In the genomic region with DNA sequence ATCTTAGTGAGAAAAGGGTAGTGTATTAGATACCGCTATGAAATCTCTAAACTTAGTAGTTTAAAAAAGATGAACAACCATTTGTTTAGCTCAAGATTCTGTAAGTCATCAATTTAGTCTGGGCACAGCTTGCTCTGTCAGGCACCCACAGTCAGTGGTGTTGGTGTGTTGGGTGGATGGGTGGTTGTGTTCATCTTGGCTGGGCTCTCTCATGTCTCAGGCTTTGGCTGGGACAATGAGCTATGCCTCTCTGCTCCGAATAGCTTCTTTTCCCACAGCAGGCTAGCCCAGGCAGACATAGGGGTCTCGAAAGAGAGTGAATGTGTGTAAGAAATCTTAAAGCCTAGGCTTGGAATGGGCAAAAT, we compare ENCODE assay signal across 11 cellular contexts.
DNase-seq lines count a peak whose midpoint lies in the region; ATAC-seq, FAIRE-seq and TF ChIP-seq lines count a peak whose summit lies in the region.
"Had no signal": no experiment of that assay in that cellular context is flagged by ENCODE, and none has a peak within 500 bp of the region (broad histone marks: within the 10 kb centered on the region; RNA-seq: fewer than 3 reads in every experiment).

No MANE protein-coding gene starts in this region.

- peak; percentile 18 for ATAC-seq in GM18873 (IDR thresholded peaks at IDR 0.05; ENCODE audit: low FRiP score, unreplicated experiment)
- ATAC-seq in GM21528 (IDR thresholded peaks at IDR 0.05; ENCODE audit: low FRiP score, unreplicated experiment) = peak; percentile 29
- ATAC-seq in HG03095 (IDR thresholded peaks at IDR 0.05; ENCODE audit: unreplicated experiment) = peak; percentile 20

- TF ChIP-seq CTCF in bronchial epithelial cell (IDR thresholded peaks at IDR 0.05; ENCODE audit: insufficient read depth, low read length, severe bottlenecking) (no peak), prostate gland (IDR thresholded peaks at IDR 0.05) (no peak)

- DNase-seq in bronchial epithelial cell (ENCODE audit: low read depth) = no peak
- no peak for DNase-seq in prostate gland (ENCODE audit: low spot score)
- no peak for DNase-seq in HK-2 (ENCODE audit: unreplicated experiment)
- DNase-seq in NCI-H748 (lab: John Stamatoyannopoulos, UW; ENCODE audit: unreplicated experiment) = no peak
- no peak for DNase-seq in GOT3 (lab: John Stamatoyannopoulos, UW)
- DNase-seq: Calu3, naive B cell, NCI-H1092 treated with DMSO at 0.1 percent for 48 hours had no signal

- H3K36me3 ChIP-seq in bronchial epithelial cell (ENCODE audit: control insufficient read depth, insufficient read depth, low read length) = no peaks in the 10 kb centered on the region
- no peaks in the 10 kb centered on the region for H3K36me3 ChIP-seq in prostate gland

- H3K27ac ChIP-seq in prostate gland = no peak overlapping the region

- TF ChIP-seq POLR2A in prostate gland (IDR thresholded peaks at IDR 0.05) = no peak

- peak; percentile 80 for FAIRE-seq in bronchial epithelial cell (lab: Jason Lieb, UNC)

- intact Hi-C loops in prostate gland (cut with DNase I) = no loop called here

- H3K27me3 ChIP-seq in bronchial epithelial cell (ENCODE audit: control insufficient read depth, insufficient read depth, low read length) (no peaks in the 10 kb centered on the region), prostate gland (replicated peaks; ENCODE audit: insufficient read depth) (no peaks in the 10 kb centered on the region)

- H3K4me3 ChIP-seq in bronchial epithelial cell (ENCODE audit: low read depth, low read length) (no peak overlapping the region), prostate gland (no peak overlapping the region)

- no peaks in the 10 kb centered on the region for H3K9me3 ChIP-seq in prostate gland

- WGBS in prostate gland = 95% methylated on average over 3 of the region's 3 CpGs

- no peaks in the 10 kb centered on the region for H3K4me1 ChIP-seq in prostate gland (replicated peaks)
